ENCODE assay signal across 12 cellular contexts in the genomic region with DNA sequence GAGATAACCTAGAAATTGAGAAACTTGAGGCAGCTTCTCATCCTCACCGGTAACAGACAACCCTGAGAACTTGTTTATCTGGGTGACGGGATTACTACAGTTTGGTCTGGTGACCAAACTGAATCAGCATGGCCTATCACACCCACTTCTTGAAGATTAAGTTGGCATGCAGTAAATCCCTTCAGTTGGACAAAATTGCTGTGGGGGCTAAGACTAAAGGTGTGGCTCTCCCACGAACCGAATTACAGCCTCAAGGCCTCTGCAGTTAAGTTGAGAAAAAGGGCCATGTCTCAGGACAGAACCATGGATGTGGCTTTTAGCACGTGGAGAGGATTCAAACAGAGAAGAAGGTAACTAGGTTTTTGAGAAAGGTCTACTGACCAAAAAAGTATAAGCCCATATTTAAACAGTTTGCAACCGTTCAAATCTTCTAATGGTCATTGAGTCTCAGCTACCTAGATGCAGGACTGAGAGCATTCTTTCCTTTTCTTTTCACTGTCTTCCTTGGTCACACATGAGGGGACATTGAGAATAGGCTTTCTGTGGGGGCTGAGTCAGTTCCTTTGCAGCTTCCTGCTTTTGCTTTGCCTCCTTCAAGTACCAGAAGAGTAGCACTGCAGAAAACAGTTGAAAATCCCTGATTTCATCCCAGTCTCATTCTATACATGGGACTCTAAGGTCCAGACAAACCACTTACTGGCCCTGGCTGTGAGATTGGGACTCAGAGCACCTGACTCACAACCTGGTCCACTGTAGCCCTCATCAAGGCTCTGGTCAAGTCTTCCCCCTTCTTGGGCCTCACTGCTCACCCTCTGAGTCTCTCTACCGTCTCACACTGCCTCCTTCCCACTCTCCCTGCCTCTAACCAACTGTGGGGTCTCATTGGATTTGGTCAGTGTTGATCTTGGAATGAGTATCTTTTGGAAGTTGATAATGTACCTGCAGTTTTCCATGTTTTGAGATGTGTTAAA. TPM values are rescaled to one million over a fixed set of nuclear protein-coding genes. Genes with fewer than 3 reads are reported as not detected.
A peak's percentile ranks its signal among the peaks of the same experiment; 100 is the strongest.
DNase-seq lines count a peak whose midpoint lies in the region; ATAC-seq lines count a peak whose summit lies in the region.
"Had no signal": no experiment of that assay in that cellular context is flagged by ENCODE, and none has a peak within 500 bp of the region (broad histone marks: within the 10 kb centered on the region; RNA-seq: fewer than 3 reads in every experiment).

No MANE protein-coding gene starts in this region.

- H3K36me3 Mint-ChIP-seq in memory B cell: no peaks in the 10 kb centered on the region

- DNase-seq in Caki2 (ENCODE audit: low read depth): peak; percentile 63
- peak in 57 of 76 experiments; percentile 13 to 88 (median 56) for DNase-seq in HUDEP-2 (lab: John Stamatoyannopoulos, UW; ENCODE audit: unreplicated experiment in 76 of 76)
- DNase-seq in amniotic epithelial cell (ENCODE audit: low read depth): peak; percentile 74
- DNase-seq in memory B cell (ENCODE audit: low spot score in 2 of 2): no peak
- no peak for DNase-seq in NCI-H526 treated with DMSO at 0.1 percent for 48 hours (lab: John Stamatoyannopoulos, UW)
- no peak for DNase-seq in foreskin melanocyte
- DNase-seq in NCI-H2081 treated with DMSO at 0.1 percent for 48 hours (lab: John Stamatoyannopoulos, UW): no peak
- DNase-seq in hypothalamus (lab: John Stamatoyannopoulos, UW): no peak
- DNase-seq: NCI-H2029 treated with DMSO at 0.1 percent for 48 hours; NCI-H774; retina; stimulated activated CD4-positive, alpha-beta T cell treated with anti-CD3 and anti-CD28 coated beads, Interleukin-2, amount 100 ng/mL, for 48 hours had no signal

- H3K9me3 Mint-ChIP-seq in memory B cell: no peaks in the 10 kb centered on the region

- in situ Hi-C loops in Caki2 (cut with HindIII; ENCODE audit: low pct_unique_long_range_greater_than_20kb, low sequenced_read_pairs): no loop called here

- peaks cover 5% of the 10 kb centered on the region for H3K4me1 Mint-ChIP-seq in memory B cell

- H3K27ac Mint-ChIP-seq in memory B cell: peak overlapping the region; percentile 24

- no peak overlapping the region for H3K4me3 Mint-ChIP-seq in memory B cell

- no peak for ATAC-seq in memory B cell (ENCODE audit: low read depth)

- peaks cover 6% of the 10 kb centered on the region for H3K27me3 Mint-ChIP-seq in memory B cell

RNA-seq across cellular contexts. Expression of a gene that starts 30.9 kb away (rescaled TPM):
- 0.07 and 0.14 TPM in 2 replicates for total RNA-seq in Caki2 (2014; rRNA removed; shearing (Covaris generic); ENCODE audit: low replicate concordance)

RNA-seq across cellular contexts. Expression of a gene that starts 46.8 kb away (rescaled TPM):
- 16.3 and 17.3 TPM in 2 replicates for total RNA-seq in Caki2 (2014; rRNA removed; shearing (Covaris generic); ENCODE audit: low replicate concordance)

Comparison
In these comparisons a context has a peak if more than half of its experiments do, and no peak if none do; other contexts are left out.
1. DNase-seq: peak in Caki2 (single experiment), HUDEP-2 (57 of 76) and amniotic epithelial cell (single experiment); none in memory B cell (0 of 2), NCI-H526 treated with DMSO at 0.1 percent for 48 hours (single experiment), foreskin melanocyte (single experiment), NCI-H2081 treated with DMSO at 0.1 percent for 48 hours (single experiment) and hypothalamus (0 of 51).